8 cellular contexts compared by ENCODE assay signal in the genomic region with DNA sequence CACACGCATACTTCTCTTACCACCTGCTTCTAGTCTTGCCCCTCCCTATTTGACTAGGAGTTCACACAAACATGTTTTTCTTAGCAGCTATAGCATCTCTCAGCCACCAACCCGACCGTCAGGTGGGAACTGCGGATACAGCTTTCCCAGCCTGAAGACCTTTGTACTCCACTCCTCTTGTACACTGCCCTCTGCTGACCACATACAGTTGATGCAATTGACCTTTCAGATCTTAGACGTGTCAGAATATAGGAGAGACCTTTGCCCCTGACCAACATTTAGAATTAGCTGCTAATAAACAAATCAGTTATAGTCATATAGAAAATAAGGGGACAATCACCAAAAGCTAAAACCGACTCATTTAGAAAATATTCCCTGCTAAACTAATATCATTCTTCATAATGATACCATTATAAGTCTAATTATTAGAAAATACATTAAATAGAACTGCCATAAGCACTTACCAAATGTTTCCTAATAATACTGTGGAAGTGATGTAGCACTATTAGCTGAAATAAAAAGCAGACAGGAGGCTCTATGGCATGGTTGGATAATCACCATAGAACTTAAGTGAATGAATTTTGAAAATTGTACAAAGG.
A peak's percentile ranks its signal among the peaks of the same experiment; 100 is the strongest.
DNase-seq lines count a peak whose midpoint lies in the region; ATAC-seq, FAIRE-seq and TF ChIP-seq lines count a peak whose summit lies in the region.

No MANE protein-coding gene starts in this region.

- DNase-seq in G401 (ENCODE audit: low spot score): peak; percentile 68
- DNase-seq in NCI-H345 (lab: John Stamatoyannopoulos, UW): peak; percentile 75
- DNase-seq in astrocyte of the cerebellum (ENCODE audit: low read depth): peak; percentile 49
- peak in 1 of 2 donors; percentile 27 for DNase-seq in upper lobe of left lung
- DNase-seq in occipital lobe (lab: John Stamatoyannopoulos, UW): no peak

- ATAC-seq in GM21360 (IDR thresholded peaks at IDR 0.05; ENCODE audit: unreplicated experiment): peak; percentile 90
- peak; percentile 81 for ATAC-seq in HG03442 (IDR thresholded peaks at IDR 0.05; ENCODE audit: unreplicated experiment)
- peak; percentile 72 to 79 for ATAC-seq in upper lobe of left lung (ENCODE audit: low FRiP score in 2 of 2)

- TF ChIP-seq EP300 in upper lobe of left lung (IDR thresholded peaks at IDR 0.05): no peak

- no peaks in the 10 kb centered on the region for H3K9me3 ChIP-seq in upper lobe of left lung

- H3K27ac ChIP-seq in upper lobe of left lung: no peak overlapping the region

- TF ChIP-seq CTCF in astrocyte of the cerebellum (IDR thresholded peaks at IDR 0.05; ENCODE audit: low read depth, low read length, missing control alignments) (peak; percentile 74), upper lobe of left lung (IDR thresholded peaks at IDR 0.05) (peak in 5 of 6 experiments; percentile 34 to 61 (median 46))

- no peaks in the 10 kb centered on the region for H3K27me3 ChIP-seq in upper lobe of left lung

- no peaks in the 10 kb centered on the region for H3K36me3 ChIP-seq in upper lobe of left lung

- H3K4me3 ChIP-seq in astrocyte of the cerebellum (ENCODE audit: low read depth, low read length) (no peak overlapping the region), upper lobe of left lung (no peak overlapping the region)

- WGBS in upper lobe of left lung, 2 donors: 16 to 31% methylated on average over 6 of the region's 6 CpGs

- in situ Hi-C loops in G401 (cut with HindIII; ENCODE audit: low sequenced_read_pairs): no loop called here
- in situ Hi-C loops in astrocyte of the cerebellum (cut with HindIII; ENCODE audit: low sequenced_read_pairs): loop anchor here (10.0 kb wide), 1 partner anchor 545 kb away; no protein-coding TSS in a partner anchor

- no peak for TF ChIP-seq POLR2A in upper lobe of left lung (IDR thresholded peaks at IDR 0.05)

- peak; percentile 99 for FAIRE-seq in islet of Langerhans (lab: Jason Lieb, UNC)

- H3K4me1 ChIP-seq in upper lobe of left lung: no peaks in the 10 kb centered on the region
